ENCODE assay signal across 6 cellular contexts in genomic region chr12:65252515-65252914, GRCh38.
"Had no signal": no experiment of that assay in that cellular context is flagged by ENCODE, and none has a peak within 500 bp of the region (broad histone marks: within the 10 kb centered on the region; RNA-seq: fewer than 3 reads in every experiment).

No MANE protein-coding gene starts in this region.

- DNase-seq: GDM1, GF-D8 had no signal

- FAIRE-seq: GM12891, GM12892, GM18507, GM19239 had no signal
